38 cellular contexts compared by ENCODE assay signal in genomic region chr1:202703191-202703590, GRCh38. TPM values are rescaled to one million over a fixed set of nuclear protein-coding genes. Genes with fewer than 3 reads are reported as not detected.
"Had no signal": no experiment of that assay in that cellular context is flagged by ENCODE, and none has a peak within 500 bp of the region (broad histone marks: within the 10 kb centered on the region; RNA-seq: fewer than 3 reads in every experiment).

No MANE protein-coding gene starts in this region.

- DNase-seq: Karpas-422, Kasumi-1, KG1, MG63, MM.1S, MV-4-11, NCI-H1048, NCI-H1092, NCI-H1092 treated with DMSO at 0.1 percent for 48 hours, NCI-H1105, NCI-H1105 treated with DMSO at 0.1 percent for 48 hours, NCI-H1417, NCI-H1417 treated with DMSO at 0.1 percent for 48 hours, NCI-H1436, NCI-H1436 treated with DMSO at 0.1 percent for 48 hours, NCI-H146, NCI-H1694, NCI-H1694 treated with DMSO at 0.1 percent for 48 hours, NCI-H187, NCI-H187 treated with DMSO at 0.1 percent for 48 hours, NCI-H1930, NCI-H2029, NCI-H2029 treated with DMSO at 0.1 percent for 48 hours, NCI-H2081, NCI-H2081 treated with DMSO at 0.1 percent for 48 hours, NCI-H2107, NCI-H2171, NCI-H2171 treated with DMSO at 0.1 percent for 48 hours, NCI-H2227 treated with DMSO at 0.1 percent for 48 hours, NCI-H226, NCI-H345, NCI-H446, NCI-H446 treated with DMSO at 0.1 percent for 48 hours had no signal

- H3K27ac ChIP-seq: KMS-11 had no signal

- H3K4me3 ChIP-seq: MG63 had no signal

- H3K36me3 ChIP-seq: MG63 had no signal

- H3K9me3 ChIP-seq: MG63 had no signal

RNA-seq across cellular contexts. Expression of gene SYT2, which starts 7.1 kb away (rescaled TPM):
- total RNA-seq: LHCN-M2, M059J, MCF 10A, NCI-H460 had no signal
